ENCODE assay signal across 25 cellular contexts in the genomic region with DNA sequence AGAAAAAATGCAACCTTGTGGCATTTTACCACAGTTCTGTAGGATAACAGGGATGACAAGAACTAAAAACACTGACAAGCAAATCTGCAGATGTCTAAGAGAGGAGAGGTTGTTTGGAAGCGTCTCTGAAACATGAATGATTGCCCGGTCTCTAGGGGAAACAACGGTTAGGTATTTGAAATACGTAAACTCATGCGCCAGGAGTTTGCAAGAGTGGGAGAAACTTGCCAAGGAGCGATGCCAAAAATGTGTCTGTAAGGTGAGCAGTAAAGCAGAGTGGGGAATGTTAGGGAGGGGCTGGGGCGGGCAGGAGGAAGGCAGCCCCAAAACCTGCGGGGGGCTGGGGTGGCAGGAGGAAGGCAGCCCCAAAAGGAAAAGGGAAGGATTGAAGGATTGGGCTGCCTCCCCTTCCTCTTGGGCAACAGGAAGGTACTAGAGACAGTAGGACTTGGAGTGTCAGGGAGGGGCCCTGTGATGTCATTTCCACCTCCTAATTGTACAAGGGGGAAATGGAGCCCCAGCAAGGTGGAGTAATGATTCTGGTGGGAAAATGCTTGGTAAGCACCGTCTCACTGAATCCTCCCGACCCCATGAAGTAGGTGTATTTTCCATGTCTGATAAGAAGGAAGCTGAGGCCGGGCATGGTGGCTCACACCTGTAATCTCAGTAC. TPM values are rescaled to one million over a fixed set of nuclear protein-coding genes. Genes with fewer than 3 reads are reported as not detected.
DNase-seq lines count a peak whose midpoint lies in the region; ATAC-seq and TF ChIP-seq lines count a peak whose summit lies in the region.
"Had no signal": no experiment of that assay in that cellular context is flagged by ENCODE, and none has a peak within 500 bp of the region (broad histone marks: within the 10 kb centered on the region; RNA-seq: fewer than 3 reads in every experiment).

No MANE protein-coding gene starts in this region.

- H3K27me3 ChIP-seq in upper lobe of right lung = no peaks in the 10 kb centered on the region
- H3K27me3 ChIP-seq: BLaER1, right lobe of liver had no signal

- peaks cover 33% of the 10 kb centered on the region for H3K27me3 Mint-ChIP-seq in activated CD8-positive, alpha-beta memory T cell treated with anti-CD3 and anti-CD28 coated beads, Interleukin-2, amount 10 ng/mL, durations not matched to agents 7 days and 5 days
- no peaks in the 10 kb centered on the region for H3K27me3 Mint-ChIP-seq in neural crest cell (ENCODE audit: low read depth)
- no peaks in the 10 kb centered on the region for H3K27me3 Mint-ChIP-seq in progenitor cell of endocrine pancreas

- no peak for ATAC-seq in activated CD8-positive, alpha-beta memory T cell treated with anti-CD3 and anti-CD28 coated beads, Interleukin-2, amount 10 ng/mL, durations not matched to agents 7 days and 5 days
- peak; percentile 78 for ATAC-seq in Right ventricle myocardium superior (ENCODE audit: poor library complexity)
- peak; percentile 69 for ATAC-seq in upper lobe of right lung
- ATAC-seq: activated naive CD8-positive, alpha-beta T cell treated with anti-CD3 and anti-CD28 coated beads, Interleukin-2, amount 50 U/mL, for 24 hours; effector memory CD8-positive, alpha-beta T cell; natural killer cell treated with Interleukin-12 subunit alpha and Interleukin-12 subunit beta and Interleukin-15 and Interleukin-18, amount 100 ng/mL, for 72 hours; PC-3 had no signal

- no peak overlapping the region for H3K27ac Mint-ChIP-seq in activated CD8-positive, alpha-beta memory T cell treated with anti-CD3 and anti-CD28 coated beads, Interleukin-2, amount 10 ng/mL, durations not matched to agents 7 days and 5 days
- H3K27ac Mint-ChIP-seq in neural crest cell (ENCODE audit: unreplicated experiment) (peak overlapping the region; percentile 60), progenitor cell of endocrine pancreas (no peak overlapping the region)
- H3K27ac Mint-ChIP-seq: activated CD4-positive, alpha-beta memory T cell treated with anti-CD3 and anti-CD28 coated beads for 36 hours; activated naive CD8-positive, alpha-beta T cell treated with anti-CD3 and anti-CD28 coated beads, Interleukin-2, amount 50 U/mL, for 24 hours; effector memory CD8-positive, alpha-beta T cell; natural killer cell treated with Interleukin-12 subunit alpha and Interleukin-12 subunit beta and Interleukin-15 and Interleukin-18, amount 100 ng/mL, for 72 hours had no signal

- H3K27ac ChIP-seq in upper lobe of right lung = no peak overlapping the region
- H3K27ac ChIP-seq: BLaER1, right lobe of liver, thoracic aorta had no signal

- TF ChIP-seq CTCF in neural crest cell (conservative IDR thresholded peaks at IDR 0.05) (no peak), upper lobe of right lung (IDR thresholded peaks at IDR 0.05) (no peak), progenitor cell of endocrine pancreas (IDR thresholded peaks at IDR 0.05; ENCODE audit: unreplicated experiment) (no peak)

- no peaks in the 10 kb centered on the region for H3K9me3 ChIP-seq in upper lobe of right lung
- H3K9me3 ChIP-seq: right lobe of liver, thoracic aorta had no signal

- peaks cover 4% of the 10 kb centered on the region for H3K4me1 Mint-ChIP-seq in activated CD8-positive, alpha-beta memory T cell treated with anti-CD3 and anti-CD28 coated beads, Interleukin-2, amount 10 ng/mL, durations not matched to agents 7 days and 5 days
- H3K4me1 Mint-ChIP-seq in neural crest cell (peaks cover 20% of the 10 kb centered on the region), progenitor cell of endocrine pancreas (ENCODE audit: low read depth) (no peaks in the 10 kb centered on the region)

- no peaks in the 10 kb centered on the region for H3K36me3 ChIP-seq in upper lobe of right lung
- H3K36me3 ChIP-seq: BLaER1, right lobe of liver, thoracic aorta had no signal

- no peaks in the 10 kb centered on the region for H3K36me3 Mint-ChIP-seq in activated CD8-positive, alpha-beta memory T cell treated with anti-CD3 and anti-CD28 coated beads, Interleukin-2, amount 10 ng/mL, durations not matched to agents 7 days and 5 days
- peaks cover 5% of the 10 kb centered on the region for H3K36me3 Mint-ChIP-seq in neural crest cell (ENCODE audit: low read depth)
- H3K36me3 Mint-ChIP-seq in progenitor cell of endocrine pancreas (ENCODE audit: insufficient read depth) = no peaks in the 10 kb centered on the region
- H3K36me3 Mint-ChIP-seq: activated CD4-positive, alpha-beta memory T cell treated with anti-CD3 and anti-CD28 coated beads for 36 hours; natural killer cell treated with Interleukin-12 subunit alpha and Interleukin-12 subunit beta and Interleukin-15 and Interleukin-18, amount 100 ng/mL, for 72 hours had no signal

- H3K4me3 Mint-ChIP-seq in activated CD8-positive, alpha-beta memory T cell treated with anti-CD3 and anti-CD28 coated beads, Interleukin-2, amount 10 ng/mL, durations not matched to agents 7 days and 5 days = no peak overlapping the region
- no peak overlapping the region for H3K4me3 Mint-ChIP-seq in neural crest cell
- H3K4me3 Mint-ChIP-seq in progenitor cell of endocrine pancreas (ENCODE audit: low read depth) = no peak overlapping the region
- H3K4me3 Mint-ChIP-seq: activated CD4-positive, alpha-beta memory T cell treated with anti-CD3 and anti-CD28 coated beads for 36 hours; activated naive CD8-positive, alpha-beta T cell treated with anti-CD3 and anti-CD28 coated beads, Interleukin-2, amount 50 U/mL, for 24 hours; effector memory CD8-positive, alpha-beta T cell; natural killer cell treated with Interleukin-12 subunit alpha and Interleukin-12 subunit beta and Interleukin-15 and Interleukin-18, amount 100 ng/mL, for 72 hours had no signal

- DNase-seq in activated CD8-positive, alpha-beta memory T cell treated with anti-CD3 and anti-CD28 coated beads, Interleukin-2, amount 10 ng/mL, durations not matched to agents 7 days and 5 days = peak; percentile 1
- DNase-seq in activated CD8-positive, alpha-beta memory T cell treated with anti-CD3 and anti-CD28 coated beads for 24 hours = no peak
- DNase-seq in Right ventricle myocardium superior (no peak), neural crest cell (ENCODE audit: low read depth, low spot score) (no peak), upper lobe of right lung (peak; percentile 42), KG1 (lab: John Stamatoyannopoulos, UW) (no peak), NCI-H69 (lab: John Stamatoyannopoulos, UW) (no peak), progenitor cell of endocrine pancreas (ENCODE audit: low spot score, unreplicated experiment) (no peak)
- DNase-seq: 8988T; activated CD4-positive, alpha-beta memory T cell treated with anti-CD3 and anti-CD28 coated beads for 36 hours; activated naive CD8-positive, alpha-beta T cell treated with anti-CD3 and anti-CD28 coated beads, Interleukin-2, amount 50 U/mL, for 24 hours; central memory CD4-positive, alpha-beta T cell; DMS 273 treated with DMSO at 0.1 percent for 48 hours; effector memory CD8-positive, alpha-beta T cell; foreskin melanocyte; mesenchymal stem cell; NCI-H2081; NCI-H748 treated with DMSO at 0.1 percent for 48 hours; PC-3; right lobe of liver; stimulated activated CD4-positive, alpha-beta T cell treated with anti-CD3 and anti-CD28 coated beads, Interleukin-4, amount 100 ng/mL, for 1 hour; SW 1271 had no signal

- CTCF ChIA-PET in activated CD8-positive, alpha-beta memory T cell treated with anti-CD3 and anti-CD28 coated beads, Interleukin-2, amount 10 ng/mL, durations not matched to agents 7 days and 5 days (lab: Charles Lee) = interaction anchor here (0.9 to 4.4 kb wide), 2 partner anchors 42 to 94 kb away, joined by 3 to 30 read pairs; no protein-coding TSS in a partner anchor

- no peaks in the 10 kb centered on the region for H3K4me1 ChIP-seq in upper lobe of right lung

- intact Hi-C loops in Right ventricle myocardium superior (cut with DNase I) = loop anchor here (5.0 kb wide), 1 partner anchor 91 kb away; no protein-coding TSS in a partner anchor
- intact Hi-C loops in upper lobe of right lung (cut with DNase I) = no loop called here

- no peaks in the 10 kb centered on the region for H3K9me3 Mint-ChIP-seq in activated CD8-positive, alpha-beta memory T cell treated with anti-CD3 and anti-CD28 coated beads, Interleukin-2, amount 10 ng/mL, durations not matched to agents 7 days and 5 days (ENCODE audit: low read depth)
- H3K9me3 Mint-ChIP-seq in neural crest cell (peaks cover 3% of the 10 kb centered on the region), progenitor cell of endocrine pancreas (ENCODE audit: low read depth) (peaks cover under 1% of the 10 kb centered on the region)
- H3K9me3 Mint-ChIP-seq: activated CD4-positive, alpha-beta memory T cell treated with anti-CD3 and anti-CD28 coated beads for 36 hours; activated naive CD8-positive, alpha-beta T cell treated with anti-CD3 and anti-CD28 coated beads, Interleukin-2, amount 50 U/mL, for 24 hours; effector memory CD8-positive, alpha-beta T cell; natural killer cell treated with Interleukin-12 subunit alpha and Interleukin-12 subunit beta and Interleukin-15 and Interleukin-18, amount 100 ng/mL, for 72 hours had no signal

- H3K4me3 ChIP-seq in upper lobe of right lung = no peak overlapping the region
- H3K4me3 ChIP-seq: BLaER1, right lobe of liver, thoracic aorta had no signal

RNA-seq across cellular contexts. Expression of gene PLEKHA1, which starts 33.2 kb away (rescaled TPM):
- 1 to 10 TPM; 5.3 to 7.2 TPM for total RNA-seq in activated CD8-positive, alpha-beta memory T cell treated with anti-CD3 and anti-CD28 coated beads, Interleukin-2, amount 10 ng/mL, durations not matched to agents 7 days and 5 days
- total RNA-seq in Right ventricle myocardium superior = 74.4 TPM
- total RNA-seq in neural crest cell = 20.6 and 21.7 TPM in 2 replicates
- 59.9 TPM for total RNA-seq in upper lobe of right lung
- total RNA-seq in progenitor cell of endocrine pancreas = 44.0 and 44.3 TPM in 2 replicates

Comparison
In these comparisons a context has a peak if more than half of its experiments do, and no peak if none do; other contexts are left out.
1. DNase-seq: peak in activated CD8-positive, alpha-beta memory T cell treated with anti-CD3 and anti-CD28 coated beads, Interleukin-2, amount 10 ng/mL, durations not matched to agents 7 days and 5 days (single experiment) and upper lobe of right lung (single experiment); none in activated CD8-positive, alpha-beta memory T cell treated with anti-CD3 and anti-CD28 coated beads for 24 hours (single experiment), Right ventricle myocardium superior (single experiment), neural crest cell (single experiment), KG1 (single experiment), NCI-H69 (single experiment) and progenitor cell of endocrine pancreas (single experiment).